In the genomic region with DNA sequence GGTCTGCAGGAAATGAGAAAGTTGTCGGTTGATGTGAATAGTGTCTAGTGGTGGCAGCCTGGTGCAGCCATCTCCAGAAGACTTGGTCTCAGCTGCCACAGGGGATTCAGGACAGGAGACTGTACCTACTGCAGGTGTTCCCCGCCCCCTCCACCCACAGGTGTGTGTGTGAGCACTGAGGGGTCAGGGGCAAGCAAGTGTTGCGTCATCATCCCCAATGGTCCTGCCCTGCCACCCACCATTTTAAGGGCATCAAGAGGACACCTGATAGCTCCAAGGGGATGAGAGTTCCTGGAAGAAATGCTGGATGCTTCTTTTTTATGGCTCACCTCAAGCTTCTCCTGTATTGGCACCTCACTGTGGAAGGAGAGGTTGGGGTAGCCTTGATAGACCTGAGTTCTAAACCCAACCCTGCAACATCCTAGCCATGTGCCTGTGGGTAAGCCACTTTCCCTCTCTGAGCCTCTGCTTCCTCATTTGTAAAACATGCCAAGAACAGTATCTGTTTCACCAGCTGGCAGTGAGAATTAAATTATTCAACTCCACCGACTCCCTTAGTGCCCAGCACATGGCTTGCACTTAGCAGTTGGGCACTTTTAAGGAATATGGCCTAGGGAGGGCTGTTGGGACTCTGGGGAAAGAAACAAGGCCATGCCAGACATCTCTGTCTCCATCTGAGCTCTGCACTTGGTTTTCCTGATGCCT, we compare ENCODE assay signal across 18 cellular contexts. TPM values are rescaled to one million over a fixed set of nuclear protein-coding genes. Genes with fewer than 3 reads are reported as not detected.
DNase-seq lines count a peak whose midpoint lies in the region; ATAC-seq and TF ChIP-seq lines count a peak whose summit lies in the region.
"Had no signal": no experiment of that assay in that cellular context is flagged by ENCODE, and none has a peak within 500 bp of the region (broad histone marks: within the 10 kb centered on the region; RNA-seq: fewer than 3 reads in every experiment).

No MANE protein-coding gene starts in this region.

- H3K9ac ChIP-seq in endodermal cell (ENCODE audit: extremely low read depth, low read length, poor library complexity, severe bottlenecking) = no peak overlapping the region
- no peak overlapping the region for H3K9ac ChIP-seq in parathyroid adenoma

- WGBS in endodermal cell (ENCODE audit: insufficient coverage in 1 of 2, insufficient read length in 1 of 2), 2 experiments = 91 to 100% methylated on average over 1 to 4 of the region's 4 CpGs

- H3K27ac Mint-ChIP-seq in Calu3 (ENCODE audit: unreplicated experiment) (peak overlapping the region; percentile 92), endodermal cell (no peak overlapping the region)
- H3K27ac Mint-ChIP-seq: activated T-helper 1 cell treated with anti-CD3 and anti-CD28 coated beads, Interleukin-12 subunit alpha, Interleukin-12 subunit beta, Interleukin-2, Interleukin-4 antibody, amounts not matched to agents 30 ng/mL and 10 ng/mL and 1 ng/mL, durations not matched to agents 14 hours and 24 hours and 36 hours; CD14-positive monocyte; mesothelial cell of epicardium had no signal

- H3K27ac ChIP-seq in endodermal cell (ENCODE audit: low read depth, low read length) (peak overlapping the region; percentile 26), parathyroid adenoma (peak overlapping the region; percentile 85)

- H3K4me1 ChIP-seq in endodermal cell (ENCODE audit: control insufficient read depth, insufficient read depth, low read length) (peaks cover 24% of the 10 kb centered on the region), parathyroid adenoma (peaks cover 28% of the 10 kb centered on the region)

- no peak for ATAC-seq in HG02852 (IDR thresholded peaks at IDR 0.05; ENCODE audit: unreplicated experiment)

- H3K27me3 ChIP-seq in endodermal cell (ENCODE audit: control insufficient read depth, insufficient read depth, low read length, poor library complexity, severe bottlenecking) (peaks cover 2% of the 10 kb centered on the region), parathyroid adenoma (ENCODE audit: control insufficient read depth, insufficient read depth, low read length) (no peaks in the 10 kb centered on the region)

- TF ChIP-seq CTCF in Calu3 (IDR thresholded peaks at IDR 0.05; ENCODE audit: unreplicated experiment) = no peak
- TF ChIP-seq CTCF in NB4 (IDR thresholded peaks at IDR 0.05; ENCODE audit: low read depth, low read length) = no peak
- no peak for TF ChIP-seq CTCF in endodermal cell (conservative IDR thresholded peaks at IDR 0.05)
- TF ChIP-seq CTCF in parathyroid adenoma (IDR thresholded peaks at IDR 0.05) = no peak

- H3K4me1 Mint-ChIP-seq in Calu3 (ENCODE audit: low read depth, unreplicated experiment) (peaks cover 93% of the 10 kb centered on the region), endodermal cell (peaks cover 65% of the 10 kb centered on the region)

- no TSS peak for BruUV-seq in Calu3 (replicated peaks; lab: Mats Ljungman, UMichigan)

- H3K9me3 Mint-ChIP-seq in Calu3 (ENCODE audit: low read depth, unreplicated experiment) = no peaks in the 10 kb centered on the region
- no peaks in the 10 kb centered on the region for H3K9me3 Mint-ChIP-seq in endodermal cell
- H3K9me3 Mint-ChIP-seq: activated T-helper 1 cell treated with anti-CD3 and anti-CD28 coated beads, Interleukin-12 subunit alpha, Interleukin-12 subunit beta, Interleukin-2, Interleukin-4 antibody, amounts not matched to agents 30 ng/mL and 10 ng/mL and 1 ng/mL, durations not matched to agents 14 hours and 24 hours and 36 hours; mesothelial cell of epicardium had no signal

- H3K9me3 ChIP-seq in endodermal cell (ENCODE audit: control insufficient read depth, low read length) = no peaks in the 10 kb centered on the region
- no peaks in the 10 kb centered on the region for H3K9me3 ChIP-seq in parathyroid adenoma (ENCODE audit: control insufficient read depth, low read length)
- H3K9me3 ChIP-seq: prostate gland had no signal

- H3K4me2 ChIP-seq in parathyroid adenoma (ENCODE audit: low read length) = no peak overlapping the region

- H3K79me2 ChIP-seq in parathyroid adenoma = no peaks in the 10 kb centered on the region

- H2AFZ ChIP-seq in parathyroid adenoma = peak overlapping the region; percentile 64

- TF ChIP-seq POLR2A in NB4 (IDR thresholded peaks at IDR 0.05; ENCODE audit: extremely low read depth, insufficient read length) = no peak

- H3K36me3 ChIP-seq in endodermal cell (ENCODE audit: control insufficient read depth, insufficient read depth, low read length) = no peaks in the 10 kb centered on the region
- H3K36me3 ChIP-seq in parathyroid adenoma (ENCODE audit: control insufficient read depth, insufficient read depth, low read length) = no peaks in the 10 kb centered on the region
- H3K36me3 ChIP-seq: prostate gland had no signal

- H3K36me3 Mint-ChIP-seq in Calu3 (ENCODE audit: insufficient read depth, unreplicated experiment) (peaks cover 91% of the 10 kb centered on the region), endodermal cell (ENCODE audit: low read depth) (no peaks in the 10 kb centered on the region)
- H3K36me3 Mint-ChIP-seq: CD14-positive monocyte, mesothelial cell of epicardium had no signal

- CTCF ChIA-PET in Calu3 (lab: Charles Lee) = interaction anchor here (0.9 to 2.1 kb wide), 5 partner anchors 11 to 48 kb away, joined by 3 to 13 read pairs (median 4); no protein-coding TSS in a partner anchor

- H3K4me3 Mint-ChIP-seq in Calu3 (ENCODE audit: low read depth, unreplicated experiment) = peak overlapping the region; percentile 76
- no peak overlapping the region for H3K4me3 Mint-ChIP-seq in endodermal cell
- H3K4me3 Mint-ChIP-seq: activated T-helper 1 cell treated with anti-CD3 and anti-CD28 coated beads, Interleukin-12 subunit alpha, Interleukin-12 subunit beta, Interleukin-2, Interleukin-4 antibody, amounts not matched to agents 30 ng/mL and 10 ng/mL and 1 ng/mL, durations not matched to agents 14 hours and 24 hours and 36 hours; CD14-positive monocyte; mesothelial cell of epicardium had no signal

- DNase-seq in Calu3 = peak; percentile 40
- DNase-seq in NB4 (ENCODE audit: low read depth) = peak; percentile 57
- DNase-seq in endodermal cell = no peak
- DNase-seq in DMS53 treated with DMSO at 0.1 percent for 48 hours (lab: John Stamatoyannopoulos, UW; ENCODE audit: unreplicated experiment) = no peak
- DNase-seq in Ammon's horn (ENCODE audit: low spot score) = no peak
- DNase-seq in GDM1 (lab: John Stamatoyannopoulos, UW) = no peak
- DNase-seq: activated CD4-positive, alpha-beta T cell treated with anti-CD3 and anti-CD28 coated beads for 4 hours; effector memory CD4-positive, alpha-beta T cell; NCI-H1436; NCI-H774; stimulated activated CD4-positive, alpha-beta T cell treated with anti-CD3 and anti-CD28 coated beads, Interleukin-4, amount 100 ng/mL, for 24 hours; stimulated activated naive CD4-positive, alpha-beta T cell had no signal

- intact Hi-C loops in Calu3 (cut with micrococcal nuclease; ENCODE audit: unreplicated experiment) = loop anchor here (5.0 kb wide), 1 partner anchor 437 kb away; a partner anchor contains a TSS

- no peak overlapping the region for H3K4me3 ChIP-seq in NB4 (ENCODE audit: low read depth, low read length)
- no peak overlapping the region for H3K4me3 ChIP-seq in endodermal cell (ENCODE audit: low read length)
- no peak overlapping the region for H3K4me3 ChIP-seq in parathyroid adenoma (ENCODE audit: low read depth, low read length)
- H3K4me3 ChIP-seq: prostate gland had no signal

- H3K27me3 Mint-ChIP-seq in Calu3 (ENCODE audit: unreplicated experiment) (no peaks in the 10 kb centered on the region), endodermal cell (ENCODE audit: insufficient read depth) (no peaks in the 10 kb centered on the region)

RNA-seq across cellular contexts. Expression of a gene that starts 6.1 kb away (rescaled TPM):
- total RNA-seq in Calu3 (2022) (5.8 and 7.6 TPM in 2 replicates), endodermal cell (1 to 10 TPM in 1 of 2 donors, not detected in 1; 1.0 TPM)
- polyA plus RNA-seq in endodermal cell (2013, experiment 1 of 2) = 0.89 TPM
- 1.1 TPM for polyA plus RNA-seq in endodermal cell (2013, experiment 2 of 2)
- total RNA-seq: prostate gland had no signal
- polyA plus RNA-seq: CD14-positive monocyte had no signal

RNA-seq across cellular contexts. Expression of a gene that starts 41.7 kb away (rescaled TPM):
- total RNA-seq in Calu3 (2022) (1,185 and 1,281 TPM in 2 replicates), endodermal cell (100 to 1,000 TPM; 111 to 142 TPM)
- 89.8 TPM for polyA plus RNA-seq in endodermal cell (2013, experiment 1 of 2)
- polyA plus RNA-seq in endodermal cell (2013, experiment 2 of 2) = 75.8 TPM

Comparison
In these comparisons a context has a peak if more than half of its experiments do, and no peak if none do; other contexts are left out.
1. DNase-seq: peak in Calu3 (single experiment) and NB4 (single experiment); none in endodermal cell (single experiment), DMS53 treated with DMSO at 0.1 percent for 48 hours (single experiment), Ammon's horn (single experiment) and GDM1 (single experiment).